1 cellular context compared by ENCODE assay signal in genomic region chr3:172856766-172857742, GRCh38.
A peak's percentile ranks its signal among the peaks of the same experiment; 100 is the strongest.
TF ChIP-seq lines count a peak whose summit lies in the region.

No MANE protein-coding gene starts in this region.

TF ChIP-seq in endothelial cell of umbilical vein, 7 proteins besides CTCF, POLR2A, EP300 and RAD21 (continued from another document):
- TF ChIP-seq GATA2 (IDR thresholded peaks at IDR 0.05; ENCODE audit: insufficient read depth, insufficient read length, low read depth, low read length) (peak; percentile 89), MYC (IDR thresholded peaks at IDR 0.05; ENCODE audit: low read depth, low read length) (no peak)
- TF ChIP-seq, protein P1, sequence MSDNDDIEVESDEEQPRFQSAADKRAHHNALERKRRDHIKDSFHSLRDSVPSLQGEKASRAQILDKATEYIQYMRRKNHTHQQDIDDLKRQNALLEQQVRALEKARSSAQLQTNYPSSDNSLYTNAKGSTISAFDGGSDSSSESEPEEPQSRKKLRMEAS (IDR thresholded peaks at IDR 0.05; ENCODE audit: insufficient read depth, insufficient read length): no peak
